Comparison of ENCODE assay signal across 32 cellular contexts in the genomic region with DNA sequence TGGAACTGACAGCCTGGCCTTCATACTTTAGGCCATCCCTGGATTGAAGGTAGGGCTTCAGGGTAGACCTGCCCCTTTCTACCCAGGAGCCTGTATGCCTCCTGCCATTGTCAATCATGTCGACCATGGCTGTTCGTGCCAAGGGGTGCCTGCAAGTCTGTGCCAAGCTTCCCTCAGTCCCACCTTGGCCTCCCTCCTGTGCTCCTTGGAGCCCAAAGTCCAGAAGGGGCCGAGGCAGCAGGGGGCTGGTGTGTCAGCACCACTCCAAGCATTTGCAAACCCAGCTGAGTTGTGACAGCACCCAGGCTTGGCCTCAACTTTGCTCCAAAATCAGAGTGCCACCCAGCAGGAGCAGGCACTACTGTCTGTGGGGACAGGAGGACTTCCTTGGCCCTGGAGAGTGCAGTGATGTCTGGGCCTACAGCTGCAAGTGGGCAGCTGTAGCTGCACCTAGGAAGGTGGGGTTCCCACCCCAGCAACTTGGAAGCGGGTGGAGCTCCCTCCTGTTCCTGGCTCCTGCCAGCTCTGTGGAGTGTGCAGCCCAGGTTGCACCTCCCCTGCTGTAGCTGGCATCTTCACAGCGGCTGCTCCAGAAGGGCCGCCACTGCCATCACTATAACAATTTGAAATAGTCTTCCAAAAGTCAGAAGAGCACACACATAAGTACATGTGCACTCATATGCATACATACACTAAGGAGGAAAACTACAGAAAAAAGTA.
"Had no signal": no experiment of that assay in that cellular context is flagged by ENCODE, and none has a peak within 500 bp of the region (broad histone marks: within the 10 kb centered on the region; RNA-seq: fewer than 3 reads in every experiment).

No MANE protein-coding gene starts in this region.

- H3K36me3 Mint-ChIP-seq: activated CD8-positive, alpha-beta memory T cell treated with anti-CD3 and anti-CD28 coated beads, Interleukin-2, amount 10 ng/mL, durations not matched to agents 7 days and 5 days; activated naive CD8-positive, alpha-beta T cell treated with anti-CD3 and anti-CD28 coated beads for 36 hours had no signal

- ATAC-seq: activated CD8-positive, alpha-beta memory T cell treated with anti-CD3 and anti-CD28 coated beads, Interleukin-2, amount 10 ng/mL, durations not matched to agents 7 days and 5 days; Panc1 had no signal

- H3K4me1 Mint-ChIP-seq: activated CD4-positive, alpha-beta memory T cell treated with anti-CD3 and anti-CD28 coated beads, Interleukin-2, amount 10 ng/mL, durations not matched to agents 7 days and 5 days; activated CD8-positive, alpha-beta memory T cell treated with anti-CD3 and anti-CD28 coated beads, Interleukin-2, amount 10 ng/mL, durations not matched to agents 7 days and 5 days; activated naive CD8-positive, alpha-beta T cell treated with anti-CD3 and anti-CD28 coated beads for 36 hours had no signal

- H3K4me3 Mint-ChIP-seq: activated CD4-positive, alpha-beta memory T cell treated with anti-CD3 and anti-CD28 coated beads, Interleukin-2, amount 10 ng/mL, durations not matched to agents 7 days and 5 days; activated CD8-positive, alpha-beta memory T cell treated with anti-CD3 and anti-CD28 coated beads, Interleukin-2, amount 10 ng/mL, durations not matched to agents 7 days and 5 days; activated naive CD8-positive, alpha-beta T cell treated with anti-CD3 and anti-CD28 coated beads for 36 hours had no signal

- DNase-seq: activated CD4-positive, alpha-beta memory T cell treated with anti-CD3 and anti-CD28 coated beads, Interleukin-2, amount 10 ng/mL, durations not matched to agents 7 days and 5 days; activated CD4-positive, alpha-beta T cell treated with anti-CD3 and anti-CD28 coated beads for 1 hour; activated CD4-positive, alpha-beta T cell treated with anti-CD3 and anti-CD28 coated beads for 48 hours; activated CD4-positive, CD25-positive, alpha-beta regulatory T cell; activated CD8-positive, alpha-beta memory T cell treated with anti-CD3 and anti-CD28 coated beads for 24 hours; activated CD8-positive, alpha-beta memory T cell treated with anti-CD3 and anti-CD28 coated beads, Interleukin-2, amount 10 ng/mL, durations not matched to agents 7 days and 5 days; activated CD8-positive, alpha-beta memory T cell treated with anti-CD3 and anti-CD28 coated beads, Interleukin-2, amount 50 U/mL, for 48 hours; activated effector memory CD4-positive, alpha-beta T cell treated with Interleukin-2 at 50 U/mL for 16 hours; activated naive CD4-positive, alpha-beta T cell treated with anti-CD3 and anti-CD28 coated beads, Interleukin-2, amount 50 U/mL, for 16 hours; activated naive CD8-positive, alpha-beta T cell treated with anti-CD3 and anti-CD28 coated beads for 36 hours; activated T-cell treated with anti-CD3 and anti-CD28 coated beads, Interleukin-2, amount 50 U/mL, for 48 hours; amniotic stem cell; Kasumi-1; KG1; MG63; MV-4-11; NCI-H1092; NCI-H1436 treated with DMSO at 0.1 percent for 48 hours; NCI-H1694 treated with DMSO at 0.1 percent for 48 hours; NCI-H2029 treated with DMSO at 0.1 percent for 48 hours; NCI-H2107; NCI-H2171; NCI-H510A; NCI-H526; NCI-H748 treated with DMSO at 0.1 percent for 48 hours; NK-92 treated with Interleukin-12 subunit alpha and Interleukin-12 subunit beta, amount 100 ng/mL, for 24 hours; OCI-M1; SHP77; SJCRH30; T1000; WERI-Rb-1 had no signal

- H3K9me3 Mint-ChIP-seq: activated CD4-positive, alpha-beta memory T cell treated with anti-CD3 and anti-CD28 coated beads, Interleukin-2, amount 10 ng/mL, durations not matched to agents 7 days and 5 days; activated naive CD8-positive, alpha-beta T cell treated with anti-CD3 and anti-CD28 coated beads for 36 hours had no signal

- H3K27ac Mint-ChIP-seq: activated CD4-positive, alpha-beta memory T cell treated with anti-CD3 and anti-CD28 coated beads, Interleukin-2, amount 10 ng/mL, durations not matched to agents 7 days and 5 days; activated CD8-positive, alpha-beta memory T cell treated with anti-CD3 and anti-CD28 coated beads, Interleukin-2, amount 10 ng/mL, durations not matched to agents 7 days and 5 days; activated naive CD8-positive, alpha-beta T cell treated with anti-CD3 and anti-CD28 coated beads for 36 hours had no signal

- H3K27me3 Mint-ChIP-seq: activated CD4-positive, alpha-beta memory T cell treated with anti-CD3 and anti-CD28 coated beads, Interleukin-2, amount 10 ng/mL, durations not matched to agents 7 days and 5 days; activated CD8-positive, alpha-beta memory T cell treated with anti-CD3 and anti-CD28 coated beads, Interleukin-2, amount 10 ng/mL, durations not matched to agents 7 days and 5 days; activated naive CD8-positive, alpha-beta T cell treated with anti-CD3 and anti-CD28 coated beads for 36 hours had no signal
